ENCODE assay signal across 19 cellular contexts in genomic region chr17:3596804-3597464, GRCh38.
"Had no signal": no experiment of that assay in that cellular context is flagged by ENCODE, and none has a peak within 500 bp of the region (broad histone marks: within the 10 kb centered on the region; RNA-seq: fewer than 3 reads in every experiment).

No MANE protein-coding gene starts in this region.

- H3K36me3 Mint-ChIP-seq: immature natural killer cell; stimulated activated memory B cell treated with anti-CD40 and anti-IgM and Interleukin-4, amounts not matched to agents 10 μg/mL and 1 μg/mL and 100 μg/mL, for 72 hours had no signal

- H3K36me3 ChIP-seq: neural progenitor cell, pancreas, prostate gland had no signal

- H3K4me2 ChIP-seq: neural progenitor cell had no signal

- H3K27ac Mint-ChIP-seq: immature natural killer cell; neural progenitor cell; stimulated activated memory B cell treated with anti-CD40 and anti-IgM and Interleukin-4, amounts not matched to agents 10 μg/mL and 1 μg/mL and 100 μg/mL, for 72 hours; stimulated activated naive CD8-positive, alpha-beta T cell treated with anti-CD3 and anti-CD28 coated beads, Interleukin-15, Interleukin-2, amounts not matched to agents 100 ng/mL and 50 ng/mL, for 24 hours had no signal

- H3K4me1 ChIP-seq: neural progenitor cell, pancreas, prostate gland, spleen, tibial nerve had no signal

- H3K9me3 Mint-ChIP-seq: immature natural killer cell; naive thymus-derived CD8-positive, alpha-beta T cell; neural progenitor cell; stimulated activated memory B cell treated with anti-CD40 and anti-IgM and Interleukin-4, amounts not matched to agents 10 μg/mL and 1 μg/mL and 100 μg/mL, for 72 hours; stimulated activated naive CD8-positive, alpha-beta T cell treated with anti-CD3 and anti-CD28 coated beads, Interleukin-15, Interleukin-2, amounts not matched to agents 100 ng/mL and 50 ng/mL, for 24 hours had no signal

- H3K27me3 ChIP-seq: esophagus muscularis mucosa, gastrocnemius medialis, neural progenitor cell, pancreas, spleen, tibial nerve had no signal

- H3K4me3 ChIP-seq: esophagus muscularis mucosa, gastrocnemius medialis, mucosa of descending colon, neural progenitor cell, pancreas, prostate gland, spleen, tibial nerve had no signal

- H3K27me3 Mint-ChIP-seq: naive thymus-derived CD8-positive, alpha-beta T cell; stimulated activated memory B cell treated with anti-CD40 and anti-IgM and Interleukin-4, amounts not matched to agents 10 μg/mL and 1 μg/mL and 100 μg/mL, for 72 hours; stimulated activated naive CD8-positive, alpha-beta T cell treated with anti-CD3 and anti-CD28 coated beads, Interleukin-15, Interleukin-2, amounts not matched to agents 100 ng/mL and 50 ng/mL, for 24 hours had no signal

- H3K27ac ChIP-seq: epithelial cell of prostate, esophagus muscularis mucosa, gastrocnemius medialis, neural progenitor cell, pancreas, prostate gland, spleen, tibial nerve had no signal

- DNase-seq: effector memory CD4-positive, alpha-beta T cell; gastrocnemius medialis; immature natural killer cell; naive thymus-derived CD8-positive, alpha-beta T cell; occipital lobe; pancreas; spleen; stimulated activated CD4-positive, alpha-beta T cell treated with anti-CD3 and anti-CD28 coated beads, Interleukin-15, amount 100 ng/mL, for 24 hours; stimulated activated CD4-positive, alpha-beta T cell treated with anti-CD3 and anti-CD28 coated beads, Interleukin-1b, Interleukin-23, amount 100 ng/mL, for 48 hours; stimulated activated CD4-positive, alpha-beta T cell treated with anti-CD3 and anti-CD28 coated beads, Interleukin-4, amount 100 ng/mL, for 24 hours had no signal

- H3K9ac ChIP-seq: neural progenitor cell had no signal

- H3K4me3 Mint-ChIP-seq: immature natural killer cell; naive thymus-derived CD8-positive, alpha-beta T cell; neural progenitor cell; stimulated activated memory B cell treated with anti-CD40 and anti-IgM and Interleukin-4, amounts not matched to agents 10 μg/mL and 1 μg/mL and 100 μg/mL, for 72 hours; stimulated activated naive CD8-positive, alpha-beta T cell treated with anti-CD3 and anti-CD28 coated beads, Interleukin-15, Interleukin-2, amounts not matched to agents 100 ng/mL and 50 ng/mL, for 24 hours had no signal

- H3K4me1 Mint-ChIP-seq: immature natural killer cell; neural progenitor cell; stimulated activated memory B cell treated with anti-CD40 and anti-IgM and Interleukin-4, amounts not matched to agents 10 μg/mL and 1 μg/mL and 100 μg/mL, for 72 hours had no signal

- H3K9me3 ChIP-seq: esophagus muscularis mucosa, gastrocnemius medialis, mucosa of descending colon, pancreas, prostate gland, spleen, tibial nerve had no signal

- ATAC-seq: gastrocnemius medialis; mucosa of descending colon; naive thymus-derived CD8-positive, alpha-beta T cell; pancreas; sciatic nerve; stimulated activated memory B cell treated with anti-CD40 and anti-IgM and Interleukin-4, amounts not matched to agents 10 μg/mL and 1 μg/mL and 100 μg/mL, for 72 hours had no signal

- H2AFZ ChIP-seq: neural progenitor cell had no signal
